In the genomic region with DNA sequence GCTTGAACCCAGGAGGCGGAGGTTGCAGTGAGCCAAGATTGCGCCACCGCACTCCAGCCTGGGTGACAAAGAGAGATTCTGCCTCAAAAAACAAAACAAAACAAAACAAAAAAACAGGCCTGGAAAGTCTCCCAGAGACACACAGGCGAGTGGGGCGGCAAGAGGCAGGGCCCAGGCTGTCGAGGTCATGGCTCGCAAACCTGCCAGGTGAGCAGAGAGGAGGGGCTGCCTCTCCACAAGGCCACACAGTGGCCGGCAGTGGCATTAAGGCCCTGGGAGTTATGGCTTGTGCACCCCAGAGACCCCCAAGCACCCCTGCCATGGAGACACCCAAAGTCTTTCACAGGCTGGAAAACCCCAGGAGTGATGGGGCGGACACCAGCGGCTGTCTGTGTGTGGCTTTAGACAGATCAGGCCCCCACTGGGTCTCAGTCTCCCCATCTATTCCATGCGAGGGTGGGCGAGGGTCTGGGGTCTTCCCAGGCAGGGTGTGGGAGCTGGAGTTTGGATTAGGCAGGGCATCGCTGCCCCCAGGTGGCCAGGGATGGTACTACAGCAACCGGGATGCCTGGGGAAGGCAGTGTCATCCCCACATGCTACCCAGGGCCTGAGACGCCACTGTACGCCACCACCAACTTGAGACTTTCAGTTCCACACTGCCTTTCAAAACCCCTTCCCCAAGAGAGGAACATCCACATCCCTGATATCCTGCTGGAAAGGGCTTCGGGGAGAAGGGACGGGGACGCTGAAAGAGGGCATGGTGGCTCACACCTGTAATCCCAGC, we compare ENCODE assay signal across 1 cellular context.
TF ChIP-seq lines count a peak whose summit lies in the region.

No MANE protein-coding gene starts in this region.

TF ChIP-seq in IMR-90, 13 proteins besides CTCF, POLR2A, EP300 and RAD21:
- TF ChIP-seq SMC3 (IDR thresholded peaks at IDR 0.05; ENCODE audit: low read depth, low read length) (peak; percentile 71), CHD1 (IDR thresholded peaks at IDR 0.05; ENCODE audit: low read depth, low read length) (no peak), RFX5 (IDR thresholded peaks at IDR 0.05; ENCODE audit: low read depth, low read length) (no peak), NFE2L2 (IDR thresholded peaks at IDR 0.05; ENCODE audit: low read depth, low read length) (no peak), ELK1 (IDR thresholded peaks at IDR 0.05; ENCODE audit: borderline replicate concordance, low read depth, low read length) (no peak), BHLHE40 (IDR thresholded peaks at IDR 0.05; ENCODE audit: low read depth, low read length) (no peak), MXI1 (IDR thresholded peaks at IDR 0.05; ENCODE audit: borderline replicate concordance, low read depth, low read length) (no peak)
- TF ChIP-seq, protein P1, sequence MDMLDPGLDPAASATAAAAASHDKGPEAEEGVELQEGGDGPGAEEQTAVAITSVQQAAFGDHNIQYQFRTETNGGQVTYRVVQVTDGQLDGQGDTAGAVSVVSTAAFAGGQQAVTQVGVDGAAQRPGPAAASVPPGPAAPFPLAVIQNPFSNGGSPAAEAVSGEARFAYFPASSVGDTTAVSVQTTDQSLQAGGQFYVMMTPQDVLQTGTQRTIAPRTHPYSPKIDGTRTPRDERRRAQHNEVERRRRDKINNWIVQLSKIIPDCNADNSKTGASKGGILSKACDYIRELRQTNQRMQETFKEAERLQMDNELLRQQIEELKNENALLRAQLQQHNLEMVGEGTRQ (IDR thresholded peaks at IDR 0.05; ENCODE audit: low read depth, low read length): no peak
